ENCODE assay signal across 1 cellular context in the genomic region with DNA sequence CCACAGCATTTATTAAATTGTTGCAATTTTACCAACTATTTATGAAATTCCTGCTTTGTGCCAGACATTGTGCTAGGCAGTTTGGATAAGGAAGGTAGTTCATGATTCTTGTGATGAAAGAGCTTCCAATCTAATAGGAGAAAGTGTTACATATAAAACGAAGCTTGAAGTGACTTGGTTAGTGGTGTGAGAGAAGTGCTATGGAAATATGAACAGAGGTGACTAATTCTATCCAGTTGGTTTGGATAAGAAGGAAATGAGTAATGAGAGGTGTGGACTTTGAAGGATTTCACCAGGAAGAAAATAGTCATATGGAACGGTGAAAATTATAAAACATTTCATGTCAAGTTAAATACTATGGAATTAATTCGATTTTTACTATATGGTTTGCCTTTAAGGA.
TF ChIP-seq lines count a peak whose summit lies in the region.

No MANE protein-coding gene starts in this region.

TF ChIP-seq in IMR-90, 13 proteins besides CTCF, POLR2A, EP300 and RAD21 (continued from another document):
- no peak for TF ChIP-seq USF2 (IDR thresholded peaks at IDR 0.05; ENCODE audit: low read depth, low read length)
- no peak for TF ChIP-seq FOS (IDR thresholded peaks at IDR 0.05; ENCODE audit: low read depth, low read length)
- no peak for TF ChIP-seq RFX5 (IDR thresholded peaks at IDR 0.05; ENCODE audit: low read depth, low read length)
- TF ChIP-seq MAZ (IDR thresholded peaks at IDR 0.05; ENCODE audit: borderline replicate concordance, low read depth, low read length), result no peak
- no peak for TF ChIP-seq SMC3 (IDR thresholded peaks at IDR 0.05; ENCODE audit: low read depth, low read length)
- no peak for TF ChIP-seq CEBPB (IDR thresholded peaks at IDR 0.05; ENCODE audit: low read depth, low read length)
- no peak for TF ChIP-seq MXI1 (IDR thresholded peaks at IDR 0.05; ENCODE audit: borderline replicate concordance, low read depth, low read length)
- TF ChIP-seq ELK1 (IDR thresholded peaks at IDR 0.05; ENCODE audit: borderline replicate concordance, low read depth, low read length), result no peak
- no peak for TF ChIP-seq RCOR1 (IDR thresholded peaks at IDR 0.05; ENCODE audit: insufficient replicate concordance, low read length)
- no peak for TF ChIP-seq MAFK (IDR thresholded peaks at IDR 0.05; ENCODE audit: low read depth, low read length)
